16 cellular contexts compared by ENCODE assay signal in genomic region chr17:13765701-13766100, GRCh38.
DNase-seq lines count a peak whose midpoint lies in the region; ATAC-seq and TF ChIP-seq lines count a peak whose summit lies in the region.
"Had no signal": no experiment of that assay in that cellular context is flagged by ENCODE, and none has a peak within 500 bp of the region (broad histone marks: within the 10 kb centered on the region; RNA-seq: fewer than 3 reads in every experiment).

No MANE protein-coding gene starts in this region.

- no TSS peak for BruUV-seq in mammary epithelial cell (replicated peaks; lab: Mats Ljungman, UMichigan)

- no peak overlapping the region for H3K9ac ChIP-seq in mammary epithelial cell (ENCODE audit: insufficient read depth, low read length)
- H3K9ac ChIP-seq in smooth muscle cell (ENCODE audit: low read depth) = no peak overlapping the region

- H3K4me3 ChIP-seq in mammary epithelial cell (replicated peaks in 1 of 3; ENCODE audit: insufficient read depth in 1 of 3, low read depth in 2 of 3, low read length in 3 of 3) (no peak overlapping the region), breast epithelium (no peak overlapping the region), left ventricle myocardium inferior (no peak overlapping the region), smooth muscle cell (no peak overlapping the region), right lobe of liver (no peak overlapping the region)
- H3K4me3 ChIP-seq: GM12878 had no signal

- TF ChIP-seq CTCF in mammary epithelial cell (conservative IDR thresholded peaks at IDR 0.05 in 1 of 2, IDR thresholded peaks at IDR 0.05 in 1 of 2; ENCODE audit: extremely low read depth in 1 of 2, insufficient read depth in 1 of 2, low read depth in 1 of 2, low read length in 2 of 2) = no peak
- TF ChIP-seq CTCF in breast epithelium (IDR thresholded peaks at IDR 0.05) = no peak
- no peak for TF ChIP-seq CTCF in chondrocyte (IDR thresholded peaks at IDR 0.05)
- TF ChIP-seq CTCF in left ventricle myocardium inferior (IDR thresholded peaks at IDR 0.05; ENCODE audit: borderline replicate concordance) = no peak
- no peak for TF ChIP-seq CTCF in smooth muscle cell (IDR thresholded peaks at IDR 0.05; ENCODE audit: borderline replicate concordance, insufficient read depth, poor library complexity, severe bottlenecking)
- TF ChIP-seq CTCF in right lobe of liver (IDR thresholded peaks at IDR 0.05) = no peak

- DNase-seq in mammary epithelial cell (peak; percentile 37), breast epithelium (ENCODE audit: low spot score in 2 of 2) (no peak), chondrocyte (ENCODE audit: low spot score) (no peak), left ventricle myocardium inferior (no peak), smooth muscle cell (lab: John Stamatoyannopoulos, UW; ENCODE audit: unreplicated experiment) (no peak), right lobe of liver (no peak)
- DNase-seq in activated effector memory CD4-positive, alpha-beta T cell treated with Interleukin-2 at 50 U/mL for 16 hours = no peak
- DNase-seq: KBM-7, NCI-H1092, NCI-H774, SHP77 treated with DMSO at 0.1 percent for 48 hours had no signal

- no peaks in the 10 kb centered on the region for H3K27me3 ChIP-seq in mammary epithelial cell (ENCODE audit: insufficient read depth, low read length)
- H3K27me3 ChIP-seq in breast epithelium = no peaks in the 10 kb centered on the region
- no peaks in the 10 kb centered on the region for H3K27me3 ChIP-seq in left ventricle myocardium inferior (ENCODE audit: low read depth)
- H3K27me3 ChIP-seq in smooth muscle cell (ENCODE audit: low read depth) = peaks cover 8% of the 10 kb centered on the region
- H3K27me3 ChIP-seq in right lobe of liver = no peaks in the 10 kb centered on the region

- H3K4me1 Mint-ChIP-seq in chondrocyte (ENCODE audit: low read depth) = peaks cover 5% of the 10 kb centered on the region

- peak overlapping the region; percentile 64 for H3K27ac Mint-ChIP-seq in chondrocyte (ENCODE audit: unreplicated experiment)

- no peak overlapping the region for H3K27ac ChIP-seq in mammary epithelial cell (ENCODE audit: insufficient read depth, low read depth, low read length)
- H3K27ac ChIP-seq in breast epithelium = no peak overlapping the region
- peak overlapping the region; percentile 73 for H3K27ac ChIP-seq in left ventricle myocardium inferior (replicated peaks)
- peak overlapping the region; percentile 61 for H3K27ac ChIP-seq in smooth muscle cell (ENCODE audit: low read depth)
- no peak overlapping the region for H3K27ac ChIP-seq in right lobe of liver
- H3K27ac ChIP-seq: 22Rv1, C4-2B had no signal

- in situ Hi-C loops in mammary epithelial cell (cut with MboI; ENCODE audit: low sequenced_read_pairs in 2 of 2) = no loop called here

- H3K36me3 ChIP-seq in mammary epithelial cell (ENCODE audit: insufficient read depth, low read length) = no peaks in the 10 kb centered on the region
- H3K36me3 ChIP-seq in breast epithelium = no peaks in the 10 kb centered on the region
- H3K36me3 ChIP-seq in left ventricle myocardium inferior = no peaks in the 10 kb centered on the region
- H3K36me3 ChIP-seq in smooth muscle cell (ENCODE audit: low read depth) = no peaks in the 10 kb centered on the region
- no peaks in the 10 kb centered on the region for H3K36me3 ChIP-seq in right lobe of liver

- H2AFZ ChIP-seq in mammary epithelial cell (ENCODE audit: low read depth, low read length) (no peak overlapping the region), smooth muscle cell (ENCODE audit: low read depth) (no peak overlapping the region)

- CTCF ChIA-PET in mammary epithelial cell (lab: Charles Lee; ENCODE audit: low non-redundant PET) = no interaction called here

- H3K9me3 Mint-ChIP-seq in chondrocyte (ENCODE audit: low read depth) = peaks cover 6% of the 10 kb centered on the region

- H4K20me1 ChIP-seq in mammary epithelial cell (ENCODE audit: insufficient read depth, low read length) (no peaks in the 10 kb centered on the region), smooth muscle cell (ENCODE audit: low read depth) (no peaks in the 10 kb centered on the region)

- H3K4me2 ChIP-seq in mammary epithelial cell (ENCODE audit: insufficient read depth, low read depth, low read length) = no peak overlapping the region
- H3K4me2 ChIP-seq in smooth muscle cell = peak overlapping the region; percentile 22

- peaks cover under 1% of the 10 kb centered on the region for H3K36me3 Mint-ChIP-seq in chondrocyte (ENCODE audit: low read depth)

- intact Hi-C loops in mammary epithelial cell (cut with micrococcal nuclease) = no loop called here
- intact Hi-C loops in breast epithelium (cut with DNase I; ENCODE audit: low total_unique reads) = no loop called here
- intact Hi-C loops in left ventricle myocardium inferior (cut with micrococcal nuclease) = no loop called here
- intact Hi-C loops in right lobe of liver (cut with DNase I) = no loop called here

- no peaks in the 10 kb centered on the region for H3K27me3 Mint-ChIP-seq in chondrocyte (ENCODE audit: low read depth)

- H3K9me3 ChIP-seq in mammary epithelial cell (replicated peaks; ENCODE audit: insufficient read depth, low read length) (peaks cover 10% of the 10 kb centered on the region), breast epithelium (peaks cover 19 to 20% of the 10 kb centered on the region in 2 donors), left ventricle myocardium inferior (replicated peaks) (peaks cover 14% of the 10 kb centered on the region), smooth muscle cell (replicated peaks; ENCODE audit: low read depth) (peaks cover 4% of the 10 kb centered on the region), right lobe of liver (no peaks in the 10 kb centered on the region)

- TF ChIP-seq POLR2A in breast epithelium (IDR thresholded peaks at IDR 0.05) = no peak
- no peak for TF ChIP-seq POLR2A in right lobe of liver (IDR thresholded peaks at IDR 0.05)

- no peaks in the 10 kb centered on the region for H3K4me1 ChIP-seq in mammary epithelial cell (ENCODE audit: insufficient read depth, low read length)
- H3K4me1 ChIP-seq in breast epithelium = no peaks in the 10 kb centered on the region
- peaks cover 25% of the 10 kb centered on the region for H3K4me1 ChIP-seq in left ventricle myocardium inferior
- no peaks in the 10 kb centered on the region for H3K4me1 ChIP-seq in smooth muscle cell (ENCODE audit: low read depth)
- no peaks in the 10 kb centered on the region for H3K4me1 ChIP-seq in right lobe of liver

- H3F3A ChIP-seq in smooth muscle cell (ENCODE audit: low read depth) = no peaks in the 10 kb centered on the region

- ATAC-seq in right lobe of liver (no peak), GM21390 (IDR thresholded peaks at IDR 0.05; ENCODE audit: unreplicated experiment) (no peak)
- ATAC-seq: GM12878, Panc1 had no signal

- WGBS in mammary epithelial cell (ENCODE audit: low coverage, missing lambda C conversion rate) = 61% methylated on average over 2 of the region's 2 CpGs
- WGBS in smooth muscle cell (ENCODE audit: low lambda C conversion rate) = 61% methylated on average over 2 of the region's 2 CpGs
- WGBS in right lobe of liver (ENCODE audit: insufficient coverage, low coverage, low lambda C conversion rate, missing lambda C conversion rate) = 53% methylated on average over 2 of the region's 2 CpGs

- no peak overlapping the region for H3K4me3 Mint-ChIP-seq in chondrocyte (ENCODE audit: unreplicated experiment)

- dilution Hi-C loops in mammary epithelial cell (cut with HindIII; ENCODE audit: low sequenced_read_pairs) = no loop called here

- H3K79me2 ChIP-seq in mammary epithelial cell (ENCODE audit: insufficient read depth, low read length) (no peaks in the 10 kb centered on the region), smooth muscle cell (ENCODE audit: low read depth) (no peaks in the 10 kb centered on the region)

Comparison
In these comparisons a context has a peak if more than half of its experiments do, and no peak if none do; other contexts are left out.
1. H3K27ac ChIP-seq: peak in left ventricle myocardium inferior (single experiment) and smooth muscle cell (single experiment); none in mammary epithelial cell (single experiment), breast epithelium (0 of 2) and right lobe of liver (0 of 3).